8 cellular contexts compared by ENCODE assay signal in the genomic region with DNA sequence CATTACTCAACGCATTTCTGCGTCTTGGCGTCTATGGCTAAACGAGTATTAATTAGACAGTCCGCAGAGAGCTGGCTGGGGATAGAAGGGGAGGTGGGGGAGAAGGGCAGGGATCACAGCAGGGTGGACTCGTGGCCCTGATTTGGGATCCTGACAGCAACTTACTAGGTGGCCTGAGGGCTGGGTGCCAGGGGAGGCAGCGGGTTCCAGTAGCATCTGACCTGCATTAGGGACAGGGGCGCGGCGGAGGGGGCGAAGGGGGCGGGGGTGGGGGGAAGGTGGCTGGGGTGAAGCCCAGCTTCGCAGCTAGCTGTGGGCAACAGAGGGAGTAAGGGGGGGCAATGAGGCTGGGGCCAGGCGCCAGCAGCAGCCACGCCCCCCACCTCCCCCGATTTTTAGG. TPM values are rescaled to one million over a fixed set of nuclear protein-coding genes. Genes with fewer than 3 reads are reported as not detected.
DNase-seq lines count a peak whose midpoint lies in the region; ATAC-seq and TF ChIP-seq lines count a peak whose summit lies in the region.

No MANE protein-coding gene starts in this region.

- no peaks in the 10 kb centered on the region for H3K36me3 Mint-ChIP-seq in activated naive CD8-positive, alpha-beta T cell
- no peaks in the 10 kb centered on the region for H3K36me3 Mint-ChIP-seq in activated naive CD8-positive, alpha-beta T cell treated with anti-CD3 and anti-CD28 coated beads, Interleukin-2, amount 50 U/mL, for 24 hours (ENCODE audit: low read depth)

- H3K9me3 ChIP-seq in ectodermal cell (ENCODE audit: control insufficient read depth, low read length) = no peaks in the 10 kb centered on the region
- no peaks in the 10 kb centered on the region for H3K9me3 ChIP-seq in mucosa of stomach (ENCODE audit: control insufficient read depth, low read length)
- H3K9me3 ChIP-seq in vagina = no peaks in the 10 kb centered on the region

- H3K9me3 Mint-ChIP-seq in activated naive CD8-positive, alpha-beta T cell (ENCODE audit: low read depth) = no peaks in the 10 kb centered on the region
- H3K9me3 Mint-ChIP-seq in activated naive CD8-positive, alpha-beta T cell treated with anti-CD3 and anti-CD28 coated beads, Interleukin-2, amount 50 U/mL, for 24 hours = no peaks in the 10 kb centered on the region

- no peak overlapping the region for H3K27ac ChIP-seq in ectodermal cell (ENCODE audit: insufficient read depth, low read depth, low read length, poor library complexity, severe bottlenecking)
- peak overlapping the region; percentile 98 for H3K27ac ChIP-seq in vagina

- H3K27me3 Mint-ChIP-seq in activated naive CD8-positive, alpha-beta T cell = peaks cover 24% of the 10 kb centered on the region
- peaks cover 43% of the 10 kb centered on the region for H3K27me3 Mint-ChIP-seq in activated naive CD8-positive, alpha-beta T cell treated with anti-CD3 and anti-CD28 coated beads, Interleukin-2, amount 50 U/mL, for 24 hours

- peaks cover 12% of the 10 kb centered on the region for H3K4me1 Mint-ChIP-seq in activated naive CD8-positive, alpha-beta T cell (ENCODE audit: low read depth)
- H3K4me1 Mint-ChIP-seq in activated naive CD8-positive, alpha-beta T cell treated with anti-CD3 and anti-CD28 coated beads, Interleukin-2, amount 50 U/mL, for 24 hours = peaks cover 6% of the 10 kb centered on the region

- no peak for TF ChIP-seq CTCF in vagina (IDR thresholded peaks at IDR 0.05)

- H3K27ac Mint-ChIP-seq in activated naive CD8-positive, alpha-beta T cell = no peak overlapping the region
- no peak overlapping the region for H3K27ac Mint-ChIP-seq in activated naive CD8-positive, alpha-beta T cell treated with anti-CD3 and anti-CD28 coated beads, Interleukin-2, amount 50 U/mL, for 24 hours

- H3K4me1 ChIP-seq in ectodermal cell (ENCODE audit: control insufficient read depth, insufficient read depth, low read length) = no peaks in the 10 kb centered on the region
- peaks cover 40% of the 10 kb centered on the region for H3K4me1 ChIP-seq in mucosa of stomach (ENCODE audit: control insufficient read depth, insufficient read depth, low read length)
- peaks cover 39% of the 10 kb centered on the region for H3K4me1 ChIP-seq in vagina

- DNase-seq in activated naive CD8-positive, alpha-beta T cell treated with anti-CD3 and anti-CD28 coated beads, Interleukin-2, amount 50 U/mL, for 24 hours = no peak
- DNase-seq in vagina (ENCODE audit: extremely low spot score in 2 of 2) = no peak
- DNase-seq in NCI-H2081 (lab: John Stamatoyannopoulos, UW) = no peak
- DNase-seq in ecto neural progenitor cell (ENCODE audit: low spot score) = no peak

- H3K27me3 ChIP-seq in ectodermal cell (ENCODE audit: control insufficient read depth, insufficient read depth, low read length, poor library complexity, severe bottlenecking) (peaks cover 67% of the 10 kb centered on the region), mucosa of stomach (ENCODE audit: control insufficient read depth, insufficient read depth, low read length) (no peaks in the 10 kb centered on the region), vagina (no peaks in the 10 kb centered on the region)

- peak overlapping the region; percentile 54 for H3K4me3 ChIP-seq in ectodermal cell (ENCODE audit: insufficient read depth, low read depth, low read length)
- no peak overlapping the region for H3K4me3 ChIP-seq in mucosa of stomach (ENCODE audit: low read length)
- peak overlapping the region; percentile 91 to 93 for H3K4me3 ChIP-seq in vagina

- no peak for TF ChIP-seq POLR2A in vagina (IDR thresholded peaks at IDR 0.05)

- no peak for ATAC-seq in activated naive CD8-positive, alpha-beta T cell treated with anti-CD3 and anti-CD28 coated beads, Interleukin-2, amount 50 U/mL, for 24 hours
- no peak for ATAC-seq in GM21529 (IDR thresholded peaks at IDR 0.05; ENCODE audit: unreplicated experiment)

- H3K4me3 Mint-ChIP-seq in activated naive CD8-positive, alpha-beta T cell = peak overlapping the region; percentile 63
- no peak overlapping the region for H3K4me3 Mint-ChIP-seq in activated naive CD8-positive, alpha-beta T cell treated with anti-CD3 and anti-CD28 coated beads, Interleukin-2, amount 50 U/mL, for 24 hours

- H3K9ac ChIP-seq in mucosa of stomach (ENCODE audit: low read length) = peak overlapping the region; percentile 86

- intact Hi-C loops in vagina (cut with DNase I) = loop anchor here (5.0 kb wide), 1 partner anchor 40 kb away; no protein-coding TSS in a partner anchor

- H3K36me3 ChIP-seq in ectodermal cell (ENCODE audit: control insufficient read depth, insufficient read depth, low read length) = no peaks in the 10 kb centered on the region
- H3K36me3 ChIP-seq in mucosa of stomach (ENCODE audit: control insufficient read depth, insufficient read depth, low read length) = no peaks in the 10 kb centered on the region
- no peaks in the 10 kb centered on the region for H3K36me3 ChIP-seq in vagina

- 19 to 25% methylated on average over 9 to 15 of the region's 16 CpGs for WGBS in ectodermal cell, 2 experiments

RNA-seq across cellular contexts. Expression of a gene that starts 1.0 kb away (rescaled TPM):
- 2.1 TPM for polyA plus RNA-seq in ectodermal cell (2013, experiment 1 of 4)
- polyA plus RNA-seq in ectodermal cell (2013, experiment 2 of 4) = 2.7 TPM
- polyA plus RNA-seq in ectodermal cell (2013, experiment 3 of 4) = 2.5 TPM
- polyA plus RNA-seq in ectodermal cell (2013, experiment 4 of 4) = 2.6 TPM
- 43.7 TPM for total RNA-seq in vagina
